In genomic region chr11:1771700-1772099, GRCh38 we compare ENCODE assay signal across 10 cellular contexts. TPM values are rescaled to one million over a fixed set of nuclear protein-coding genes. Genes with fewer than 3 reads are reported as not detected.
A peak's percentile ranks its signal among the peaks of the same experiment; 100 is the strongest.
DNase-seq lines count a peak whose midpoint lies in the region; ATAC-seq and TF ChIP-seq lines count a peak whose summit lies in the region.
"Had no signal": no experiment of that assay in that cellular context is flagged by ENCODE, and none has a peak within 500 bp of the region (broad histone marks: within the 10 kb centered on the region; RNA-seq: fewer than 3 reads in every experiment).

No MANE protein-coding gene starts in this region.

- peaks cover 0 to 3% (median 1%) of the 10 kb centered on the region in 7 donors for H3K9me3 Mint-ChIP-seq in CD14-positive monocyte

- H3K36me3 Mint-ChIP-seq in CD14-positive monocyte, result peaks cover 2 to 4% of the 10 kb centered on the region in 2 donors

- intact Hi-C loops in CD14-positive monocyte (cut with micrococcal nuclease) (loop anchor here in 1 of 2 donors (1.0 kb wide), 1 partner anchor 11 kb away; no protein-coding TSS in a partner anchor), colonic mucosa (cut with DNase I) (no loop called here)

- H3K27ac ChIP-seq in colonic mucosa, result peak overlapping the region; percentile 7
- H3K27ac ChIP-seq: prostate gland had no signal

- H3K4me1 Mint-ChIP-seq in CD14-positive monocyte, result peaks cover 61% of the 10 kb centered on the region

- no peak overlapping the region for H3K9ac ChIP-seq in colonic mucosa (ENCODE audit: low read depth in 2 of 2, low read length in 2 of 2)

- H3K36me3 ChIP-seq in colonic mucosa, result no peaks in the 10 kb centered on the region
- H3K36me3 ChIP-seq: heart left ventricle, prostate gland had no signal

- TF ChIP-seq CTCF in CD14-positive monocyte (IDR thresholded peaks at IDR 0.05) (no peak), colonic mucosa (IDR thresholded peaks at IDR 0.05) (no peak)

- DNase-seq in CD14-positive monocyte (ENCODE audit: low spot score) (peak; percentile 85), NCI-H460 (ENCODE audit: extremely low read depth, low read depth) (peak; percentile 49), colonic mucosa (no peak), mucosa of gallbladder (ENCODE audit: low spot score) (peak; percentile 12), HuH-7 (ENCODE audit: low spot score) (no peak), NCI-H2081 treated with DMSO at 0.1 percent for 48 hours (lab: John Stamatoyannopoulos, UW) (no peak)

- peak overlapping the region; percentile 93 to 99 (median 98) for H3K27ac Mint-ChIP-seq in CD14-positive monocyte

- H3K9me3 ChIP-seq in colonic mucosa, result no peaks in the 10 kb centered on the region
- H3K9me3 ChIP-seq: prostate gland had no signal

- H3K4me3 Mint-ChIP-seq in CD14-positive monocyte, result peak overlapping the region; percentile 71 to 88

- no peaks in the 10 kb centered on the region for H3K4me1 ChIP-seq in colonic mucosa
- H3K4me1 ChIP-seq: prostate gland had no signal

- ATAC-seq in GM21360 (IDR thresholded peaks at IDR 0.05; ENCODE audit: unreplicated experiment) (no peak), HG02840 (IDR thresholded peaks at IDR 0.05; ENCODE audit: low FRiP score, unreplicated experiment) (no peak)

- no peaks in the 10 kb centered on the region for H3K27me3 ChIP-seq in colonic mucosa
- H3K27me3 ChIP-seq: heart left ventricle had no signal

- no peak overlapping the region for H3K4me3 ChIP-seq in colonic mucosa
- H3K4me3 ChIP-seq: prostate gland had no signal

- H3K27me3 Mint-ChIP-seq in CD14-positive monocyte (ENCODE audit: low read depth in 3 of 3), result peaks cover 0 to 2% (median 2%) of the 10 kb centered on the region in 3 donors

RNA-seq across cellular contexts. Expression of gene CTSD, which starts 8.0 kb away (rescaled TPM):
- polyA plus RNA-seq in CD14-positive monocyte, result 1,000 to 10,000 TPM in 1 of 2 donors, 100 to 1,000 TPM in 1; 855 to 1,372 TPM
- total RNA-seq in NCI-H460 (2014; rRNA removed; shearing (Covaris generic)), result 358 and 367 TPM in 2 replicates
- polyA plus RNA-seq in NCI-H460 (2014; cell fraction: nucleus; rRNA removed), result 457 and 466 TPM in 2 replicates
- 100 to 1,000 TPM; 633 to 887 TPM for total RNA-seq in colonic mucosa
- total RNA-seq in mucosa of gallbladder, result 2,163 TPM

RNA-seq across cellular contexts. Expression of gene IFITM10, which starts 21.3 kb away (rescaled TPM):
- not detected for polyA plus RNA-seq in CD14-positive monocyte
- total RNA-seq in NCI-H460 (2014; rRNA removed; shearing (Covaris generic)), result 0.49 and 1.0 TPM in 2 replicates
- polyA plus RNA-seq in NCI-H460 (2014; cell fraction: nucleus; rRNA removed), result 1.0 and 2.1 TPM in 2 replicates
- total RNA-seq in colonic mucosa, result 1 to 10 TPM in 1 of 2 donors, under 1 TPM in 1; 0.42 to 1.1 TPM
- total RNA-seq in mucosa of gallbladder, result 13.9 TPM

Comparison
In these comparisons a context has a peak if more than half of its experiments do, and no peak if none do; other contexts are left out.
1. DNase-seq: peak in CD14-positive monocyte (single experiment), NCI-H460 (single experiment) and mucosa of gallbladder (single experiment); none in colonic mucosa (single experiment), HuH-7 (single experiment) and NCI-H2081 treated with DMSO at 0.1 percent for 48 hours (single experiment).